Comparison of ENCODE assay signal across 10 cellular contexts in the genomic region with DNA sequence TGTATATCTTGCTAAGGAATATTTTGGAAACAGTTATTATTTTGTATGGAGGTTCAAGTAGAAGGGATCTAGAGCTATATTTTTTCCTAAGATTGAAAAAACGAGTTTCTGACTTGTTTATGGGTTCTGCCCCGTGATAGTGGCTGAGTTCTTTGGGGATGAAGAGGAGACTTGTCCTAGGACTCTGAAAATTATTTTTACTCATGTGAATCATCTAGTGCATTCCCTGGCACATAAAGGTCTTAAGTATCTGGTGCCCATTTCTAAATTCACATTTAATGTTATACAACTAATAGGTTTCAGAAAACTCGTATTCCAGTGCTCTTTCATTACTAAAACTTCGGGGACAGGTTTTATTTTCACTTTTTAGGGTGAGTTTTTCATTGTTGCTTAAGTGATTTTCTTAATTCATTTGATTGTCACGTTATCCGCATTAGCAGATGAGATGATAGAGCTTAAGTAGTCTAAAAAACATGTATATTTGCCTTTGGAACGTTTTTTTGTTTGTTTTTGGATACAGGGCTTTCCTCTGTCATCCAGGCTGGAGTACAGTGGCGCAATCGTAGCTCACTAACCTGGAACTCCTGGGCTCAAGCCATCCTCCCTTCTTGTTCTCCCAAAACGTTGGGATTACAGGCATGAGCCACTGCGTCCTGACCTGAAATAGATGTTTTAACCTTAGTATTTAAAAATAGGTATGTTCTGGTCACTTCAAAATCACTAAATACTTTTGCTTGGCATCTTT. TPM values are rescaled to one million over a fixed set of nuclear protein-coding genes. Genes with fewer than 3 reads are reported as not detected.
DNase-seq lines count a peak whose midpoint lies in the region; ATAC-seq and TF ChIP-seq lines count a peak whose summit lies in the region.
"Had no signal": no experiment of that assay in that cellular context is flagged by ENCODE, and none has a peak within 500 bp of the region (broad histone marks: within the 10 kb centered on the region; RNA-seq: fewer than 3 reads in every experiment).

No MANE protein-coding gene starts in this region.

- peak overlapping the region; percentile 89 for H3K4me3 ChIP-seq in AG09309 (ENCODE audit: control insufficient read depth, low read depth, low read length)
- H3K4me3 ChIP-seq in Jurkat, Clone E6-1 (ENCODE audit: low read length) = peak overlapping the region; percentile 88
- H3K4me3 ChIP-seq in breast epithelium = peak overlapping the region; percentile 78 to 99 (median 90)
- peak overlapping the region; percentile 87 to 95 for H3K4me3 ChIP-seq in mucosa of rectum (ENCODE audit: low read length in 2 of 2)

- peak overlapping the region; percentile 99 for H3K27ac ChIP-seq in breast epithelium
- peak overlapping the region in 1 of 2 donors; percentile 99 for H3K27ac ChIP-seq in mucosa of rectum (ENCODE audit: low read depth in 2 of 2, low read length in 2 of 2)

- H3K9me3 ChIP-seq in breast epithelium (no peaks in the 10 kb centered on the region), mucosa of rectum (ENCODE audit: control insufficient read depth in 2 of 2, low read length in 2 of 2) (no peaks in the 10 kb centered on the region)

- no peak for TF ChIP-seq POLR2A in breast epithelium (IDR thresholded peaks at IDR 0.05)

- H3K9ac ChIP-seq in mucosa of rectum (ENCODE audit: low read depth in 1 of 2, low read length in 2 of 2) = peak overlapping the region in 1 of 2 donors; percentile 96

- no peaks in the 10 kb centered on the region for H3K36me3 ChIP-seq in breast epithelium
- peaks cover 3 to 5% of the 10 kb centered on the region in 2 donors for H3K36me3 ChIP-seq in mucosa of rectum (ENCODE audit: control insufficient read depth in 2 of 2, insufficient read depth in 2 of 2, low read length in 2 of 2)

- no peak for ATAC-seq in GM18907 (IDR thresholded peaks at IDR 0.05; ENCODE audit: unreplicated experiment)

- H3K27me3 ChIP-seq in breast epithelium = no peaks in the 10 kb centered on the region
- H3K27me3 ChIP-seq in mucosa of rectum (ENCODE audit: control insufficient read depth in 2 of 2, insufficient read depth in 2 of 2, low read length in 2 of 2) = no peaks in the 10 kb centered on the region

- CTCF ChIA-PET in HEK293T (lab: Yijun Ruan, JAX) = interaction anchor here (0.7 to 1.2 kb wide), 3 partner anchors 17 to 204 kb away, joined by 3 to 4 read pairs (median 3); no protein-coding TSS in a partner anchor

- intact Hi-C loops in breast epithelium (cut with DNase I; ENCODE audit: low total_unique reads) = loop anchor here (5.0 kb wide), 1 partner anchor 1182 kb away; no protein-coding TSS in a partner anchor

- DNase-seq in AG09309 (ENCODE audit: low read depth) (no peak), breast epithelium (ENCODE audit: low spot score in 2 of 2) (no peak), HEK293T (ENCODE audit: extremely low spot score) (no peak), NCI-H2107 treated with DMSO at 0.1 percent for 48 hours (lab: John Stamatoyannopoulos, UW; ENCODE audit: unreplicated experiment) (no peak), LoVo (ENCODE audit: low spot score) (no peak)
- DNase-seq in Jurkat, Clone E6-1 (ENCODE audit: low read depth, low spot score) = no peak

- POLR2A ChIA-PET in HEK293T (lab: Yijun Ruan, JAX) = interaction anchor here (0.9 kb wide), 1 partner anchor 196 kb away, joined by 3 read pairs; no protein-coding TSS in a partner anchor

- H3K4me1 ChIP-seq in breast epithelium (peaks cover 0 to 8% of the 10 kb centered on the region in 2 donors), mucosa of rectum (ENCODE audit: control insufficient read depth in 2 of 2, insufficient read depth in 2 of 2, low read length in 2 of 2) (peaks cover 23 to 31% of the 10 kb centered on the region in 2 donors)

- TF ChIP-seq CTCF in AG09309 (IDR thresholded peaks at IDR 0.05; ENCODE audit: control insufficient read depth, insufficient read depth, low read depth, low read length, missing control alignments) = no peak
- no peak for TF ChIP-seq CTCF in breast epithelium (IDR thresholded peaks at IDR 0.05)

TF ChIP-seq in HEK293T, 16 proteins besides CTCF, POLR2A, EP300 and RAD21:
- TF ChIP-seq L3MBTL2 (conservative IDR thresholded peaks at IDR 0.05) (no peak), FOXA1 (IDR thresholded peaks at IDR 0.05) (no peak), FOXM1 (IDR thresholded peaks at IDR 0.05; ENCODE audit: borderline replicate concordance) (no peak), NFRKB (IDR thresholded peaks at IDR 0.05) (no peak), FOXK2 (IDR thresholded peaks at IDR 0.05) (no peak), LEF1 (IDR thresholded peaks at IDR 0.05; ENCODE audit: borderline replicate concordance) (no peak), HDGF (IDR thresholded peaks at IDR 0.05; ENCODE audit: borderline replicate concordance) (no peak), PKNOX1 (IDR thresholded peaks at IDR 0.05) (no peak), BHLHE40 (IDR thresholded peaks at IDR 0.05; ENCODE audit: borderline replicate concordance) (no peak)

RNA-seq across cellular contexts. Expression of gene NFYA, which starts 2.1 kb away (rescaled TPM):
- 82.3 TPM for polyA plus RNA-seq in Jurkat, Clone E6-1 (2012; ENCODE audit: insufficient read depth, insufficient read length)
- total RNA-seq in breast epithelium = 10 to 100 TPM; 28.6 to 33.4 (median 29.8) TPM

RNA-seq across cellular contexts. Expression of gene OARD1, which starts 2.7 kb away (rescaled TPM):
- 55.8 TPM for polyA plus RNA-seq in Jurkat, Clone E6-1 (2012; ENCODE audit: insufficient read depth, insufficient read length)
- 10 to 100 TPM; 17.0 to 26.2 (median 22.3) TPM for total RNA-seq in breast epithelium

RNA-seq across cellular contexts. Expression of gene APOBEC2, which starts 21.9 kb away (rescaled TPM):
- polyA plus RNA-seq in Jurkat, Clone E6-1 (2012; ENCODE audit: insufficient read depth, insufficient read length) = not detected
- not detected for total RNA-seq in breast epithelium
- total RNA-seq: SK-MEL-5 had no signal

RNA-seq across cellular contexts. Expression of gene TSPO2, which starts 32.6 kb away (rescaled TPM):
- polyA plus RNA-seq in Jurkat, Clone E6-1 (2012; ENCODE audit: insufficient read depth, insufficient read length) = not detected
- not detected for total RNA-seq in breast epithelium
- total RNA-seq: myocyte, SK-MEL-5 had no signal

RNA-seq across cellular contexts. Expression of gene UNC5CL, which starts 35.8 kb away (rescaled TPM):
- 1.8 TPM for polyA plus RNA-seq in Jurkat, Clone E6-1 (2012; ENCODE audit: insufficient read depth, insufficient read length)
- 1 to 10 TPM; 1.1 to 2.0 (median 1.8) TPM for total RNA-seq in breast epithelium
